ENCODE assay signal across 1 cellular context in the genomic region with DNA sequence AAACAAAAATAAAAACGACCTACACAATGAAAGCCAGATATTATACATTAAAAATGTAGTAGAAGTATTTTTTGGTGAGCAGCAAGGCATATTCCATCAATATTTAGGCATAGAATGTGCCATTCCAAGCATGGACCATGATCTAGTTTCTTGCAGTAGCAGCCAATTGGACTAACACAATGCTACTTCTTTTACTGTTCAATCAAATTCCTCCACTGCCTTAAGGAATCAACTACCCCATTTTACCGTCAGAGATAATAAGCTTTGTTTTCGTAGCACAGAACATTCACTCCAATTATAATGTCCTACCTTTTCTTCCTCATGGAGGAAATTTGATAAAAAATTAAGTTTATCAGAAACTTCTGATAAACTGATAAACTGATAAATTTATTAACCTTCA.
TF ChIP-seq lines count a peak whose summit lies in the region.

No MANE protein-coding gene starts in this region.

TF ChIP-seq in HepG2, 621 proteins besides CTCF, POLR2A, EP300 and RAD21:
- no peak for TF ChIP-seq ZNF777 (CRISPR knock-in tag; IDR thresholded peaks at IDR 0.05)
- TF ChIP-seq ZNF766 (CRISPR knock-in tag; IDR thresholded peaks at IDR 0.05; ENCODE audit: borderline replicate concordance): no peak
- no peak for TF ChIP-seq ZNF598 (CRISPR knock-in tag; IDR thresholded peaks at IDR 0.05; ENCODE audit: borderline replicate concordance)
- TF ChIP-seq ZNF670 (CRISPR knock-in tag; IDR thresholded peaks at IDR 0.05; ENCODE audit: borderline replicate concordance): no peak
- no peak for TF ChIP-seq ZMYM2 (CRISPR knock-in tag; IDR thresholded peaks at IDR 0.05)
- TF ChIP-seq NR1H2 (CRISPR knock-in tag; IDR thresholded peaks at IDR 0.05; ENCODE audit: borderline replicate concordance, low read depth): no peak
- no peak for TF ChIP-seq NR2F2 (IDR thresholded peaks at IDR 0.05; ENCODE audit: borderline replicate concordance, low read depth)
- TF ChIP-seq POLR2AphosphoS5 (IDR thresholded peaks at IDR 0.05; ENCODE audit: low read depth, low read length): no peak
- TF ChIP-seq ZNF136 (CRISPR knock-in tag; IDR thresholded peaks at IDR 0.05; ENCODE audit: low read depth): no peak
